ENCODE assay signal across 21 cellular contexts in the genomic region with DNA sequence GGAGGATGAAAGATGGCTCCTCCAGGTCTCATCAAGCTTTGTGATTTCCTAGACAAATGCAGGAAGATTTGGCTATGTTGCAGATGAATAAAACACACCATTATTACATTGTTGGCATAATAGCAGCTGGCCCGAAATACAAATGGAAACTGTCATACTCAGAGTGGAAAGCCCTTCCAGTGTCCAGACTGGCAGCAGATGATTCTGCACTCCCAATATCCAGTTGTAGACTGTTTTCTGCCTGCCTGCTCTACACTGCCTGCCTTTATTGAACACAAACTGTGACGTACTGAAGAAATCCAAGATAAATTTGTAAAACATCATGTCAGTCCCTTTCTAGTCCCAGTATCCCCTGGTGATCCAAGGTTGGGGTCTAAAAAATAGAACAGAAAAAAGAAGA.
DNase-seq lines count a peak whose midpoint lies in the region; ATAC-seq and TF ChIP-seq lines count a peak whose summit lies in the region.
"Had no signal": no experiment of that assay in that cellular context is flagged by ENCODE, and none has a peak within 500 bp of the region (broad histone marks: within the 10 kb centered on the region; RNA-seq: fewer than 3 reads in every experiment).

No MANE protein-coding gene starts in this region.

- H3K27me3 ChIP-seq in ACC112 (ENCODE audit: insufficient read depth, low read length) (no peaks in the 10 kb centered on the region), tibial nerve (no peaks in the 10 kb centered on the region)
- H3K27me3 ChIP-seq: tibial artery had no signal

- peak overlapping the region; percentile 87 for H3K27ac ChIP-seq in ACC112 (ENCODE audit: low read depth, low read length)
- peak overlapping the region in 1 of 4 donors; percentile 58 for H3K27ac ChIP-seq in tibial nerve
- H3K27ac ChIP-seq: prostate gland, tibial artery had no signal

- peak overlapping the region in 1 of 4 donors; percentile 34 for H3K4me3 Mint-ChIP-seq in IgD-negative memory B cell
- no peak overlapping the region for H3K4me3 Mint-ChIP-seq in nephron
- H3K4me3 Mint-ChIP-seq: activated naive CD8-positive, alpha-beta T cell treated with anti-CD3 and anti-CD28 coated beads for 36 hours; CD4-positive, alpha-beta T cell; T-helper 2 cell treated with Interferon-gamma antibody and Interleukin-4, amounts not matched to agents 5 μg/mL and 100 μg/mL, for 36 hours had no signal

- H3K9me3 Mint-ChIP-seq in IgD-negative memory B cell (no peaks in the 10 kb centered on the region), nephron (no peaks in the 10 kb centered on the region)
- H3K9me3 Mint-ChIP-seq: activated naive CD8-positive, alpha-beta T cell treated with anti-CD3 and anti-CD28 coated beads for 36 hours; CD4-positive, alpha-beta T cell; T-helper 2 cell treated with Interferon-gamma antibody and Interleukin-4, amounts not matched to agents 5 μg/mL and 100 μg/mL, for 36 hours had no signal

- TF ChIP-seq EP300 in tibial nerve (IDR thresholded peaks at IDR 0.05), result no peak

- H3K9me3 ChIP-seq in tibial nerve, result no peaks in the 10 kb centered on the region
- H3K9me3 ChIP-seq: prostate gland, tibial artery had no signal

- H3K4me3 ChIP-seq in ACC112 (ENCODE audit: low read depth, low read length) (peak overlapping the region; percentile 50), choroid plexus epithelial cell (ENCODE audit: low read depth, low read length) (no peak overlapping the region), tibial nerve (no peak overlapping the region)
- H3K4me3 ChIP-seq: prostate gland, tibial artery had no signal

- H2AFZ ChIP-seq in ACC112 (ENCODE audit: low read length, unreplicated experiment), result no peak overlapping the region

- H3K4me1 ChIP-seq in ACC112 (ENCODE audit: control insufficient read depth, insufficient read depth, low read length, unreplicated experiment) (peaks cover 24% of the 10 kb centered on the region), tibial nerve (peaks cover 0 to 25% (median 4%) of the 10 kb centered on the region in 4 donors)
- H3K4me1 ChIP-seq: prostate gland had no signal

- H3K79me2 ChIP-seq in ACC112 (ENCODE audit: control insufficient read depth, insufficient read depth, low read length, unreplicated experiment), result no peaks in the 10 kb centered on the region

- DNase-seq in choroid plexus epithelial cell (ENCODE audit: low read depth) (peak; percentile 5), Kasumi-1 (lab: John Stamatoyannopoulos, UW) (no peak), NCI-H1105 treated with DMSO at 0.1 percent for 48 hours (lab: John Stamatoyannopoulos, UW) (no peak), tibial nerve (ENCODE audit: low spot score in 2 of 2) (no peak)
- DNase-seq: activated naive CD8-positive, alpha-beta T cell treated with anti-CD3 and anti-CD28 coated beads for 36 hours; CD4-positive, alpha-beta T cell; DMS53; glutamatergic neuron; left ventricle myocardium superior; NCI-H2029; NCI-H526; SHP77 treated with DMSO at 0.1 percent for 48 hours; stimulated activated CD4-positive, alpha-beta T cell treated with anti-CD3 and anti-CD28 coated beads, Interleukin-12 subunit alpha, Interleukin-12 subunit beta, amount 100 ng/mL, for 4 hours; stimulated activated naive CD4-positive, alpha-beta T cell; tibial artery had no signal

- H3K27ac Mint-ChIP-seq in IgD-negative memory B cell, result peak overlapping the region; percentile 5 to 90 (median 40)
- peak overlapping the region; percentile 41 to 66 (median 53) for H3K27ac Mint-ChIP-seq in nephron
- H3K27ac Mint-ChIP-seq: activated naive CD8-positive, alpha-beta T cell treated with anti-CD3 and anti-CD28 coated beads for 36 hours; CD4-positive, alpha-beta T cell; T-helper 2 cell treated with Interferon-gamma antibody and Interleukin-4, amounts not matched to agents 5 μg/mL and 100 μg/mL, for 36 hours had no signal

- H3K4me1 Mint-ChIP-seq in IgD-negative memory B cell (peaks cover 22 to 31% (median 24%) of the 10 kb centered on the region in 3 donors), nephron (peaks cover 46% of the 10 kb centered on the region)
- H3K4me1 Mint-ChIP-seq: activated naive CD8-positive, alpha-beta T cell treated with anti-CD3 and anti-CD28 coated beads for 36 hours had no signal

- H3K36me3 ChIP-seq in ACC112 (ENCODE audit: insufficient read depth, low read length), result no peaks in the 10 kb centered on the region
- no peaks in the 10 kb centered on the region for H3K36me3 ChIP-seq in tibial nerve
- H3K36me3 ChIP-seq: prostate gland, tibial artery had no signal

- TF ChIP-seq POLR2A in tibial nerve (IDR thresholded peaks at IDR 0.05), result no peak

- TF ChIP-seq CTCF in choroid plexus epithelial cell (conservative IDR thresholded peaks at IDR 0.05; ENCODE audit: low read depth, low read length) (no peak), nephron (IDR thresholded peaks at IDR 0.05; ENCODE audit: unreplicated experiment in 3 of 3) (no peak), tibial nerve (IDR thresholded peaks at IDR 0.05) (no peak)

- no peak for ATAC-seq in GM18868 (IDR thresholded peaks at IDR 0.05; ENCODE audit: unreplicated experiment)

- 63 to 64% methylated on average over 2 of the region's 2 CpGs for WGBS in tibial nerve, 2 donors

- H3K27me3 Mint-ChIP-seq in IgD-negative memory B cell (no peaks in the 10 kb centered on the region), nephron (ENCODE audit: low read depth) (no peaks in the 10 kb centered on the region)
- H3K27me3 Mint-ChIP-seq: activated naive CD8-positive, alpha-beta T cell treated with anti-CD3 and anti-CD28 coated beads for 36 hours; CD4-positive, alpha-beta T cell had no signal

- no peaks in the 10 kb centered on the region for H3K36me3 Mint-ChIP-seq in IgD-negative memory B cell
- H3K36me3 Mint-ChIP-seq in nephron (ENCODE audit: low read depth), result no peaks in the 10 kb centered on the region
- H3K36me3 Mint-ChIP-seq: activated naive CD8-positive, alpha-beta T cell treated with anti-CD3 and anti-CD28 coated beads for 36 hours had no signal
